8 cellular contexts compared by ENCODE assay signal in genomic region chr15:89018235-89018634, GRCh38.
DNase-seq lines count a peak whose midpoint lies in the region; ATAC-seq and TF ChIP-seq lines count a peak whose summit lies in the region.
"Had no signal": no experiment of that assay in that cellular context is flagged by ENCODE, and none has a peak within 500 bp of the region (broad histone marks: within the 10 kb centered on the region; RNA-seq: fewer than 3 reads in every experiment).

No MANE protein-coding gene starts in this region.

- no peaks in the 10 kb centered on the region for H4K20me1 ChIP-seq in PC-9 (ENCODE audit: insufficient read depth)

- H3K27ac ChIP-seq in cingulate gyrus (ENCODE audit: low read depth, low read length), result peak overlapping the region; percentile 72
- H3K27ac ChIP-seq in thoracic aorta, result peak overlapping the region; percentile 93 to 98
- H3K27ac ChIP-seq in PC-9, result no peak overlapping the region
- H3K27ac ChIP-seq: SJCRH30 had no signal

- H3K27me3 ChIP-seq in thoracic aorta (replicated peaks; ENCODE audit: insufficient read depth) (no peaks in the 10 kb centered on the region), PC-9 (ENCODE audit: insufficient read depth, low read depth) (no peaks in the 10 kb centered on the region)
- H3K27me3 ChIP-seq: SJCRH30 had no signal

- H3K36me3 ChIP-seq in thoracic aorta, result no peaks in the 10 kb centered on the region
- no peaks in the 10 kb centered on the region for H3K36me3 ChIP-seq in PC-9 (ENCODE audit: low read depth)
- H3K36me3 ChIP-seq: SJCRH30 had no signal

- CTCF ChIA-PET in PC-9 (lab: Charles Lee), result interaction anchor here (0.8 kb wide), 1 partner anchor 114 kb away, joined by 3 read pairs; no protein-coding TSS in a partner anchor

- no TSS peak for BruUV-seq in PC-9 (replicated peaks; lab: Mats Ljungman, UMichigan)

- peak overlapping the region; percentile 65 for H3K4me3 ChIP-seq in thoracic aorta
- H3K4me3 ChIP-seq in PC-9, result no peak overlapping the region

- no peaks in the 10 kb centered on the region for H3K9me2 ChIP-seq in PC-9 (ENCODE audit: insufficient read depth)

- no peaks in the 10 kb centered on the region for H3K79me2 ChIP-seq in PC-9 (ENCODE audit: low read depth)

- ATAC-seq in thoracic aorta (ENCODE audit: insufficient number of reproducible peaks, low FRiP score, low read depth), result peak; percentile 15

- TF ChIP-seq CTCF in thoracic aorta (IDR thresholded peaks at IDR 0.05) (no peak), PC-9 (conservative IDR thresholded peaks at IDR 0.05) (no peak)

- POLR2A ChIA-PET in PC-9 (lab: Charles Lee; ENCODE audit: unreplicated experiment), result no interaction called here

- no peak overlapping the region for H2AFZ ChIP-seq in PC-9

- no peak overlapping the region for H3K4me2 ChIP-seq in PC-9

- H3K9me3 ChIP-seq in thoracic aorta (peaks cover 2% of the 10 kb centered on the region), PC-9 (ENCODE audit: insufficient read depth, low read depth) (no peaks in the 10 kb centered on the region)

- DNase-seq in NCI-H460 (ENCODE audit: extremely low read depth, low read depth) (peak; percentile 45), medulla oblongata (ENCODE audit: extremely low spot score) (peak; percentile 66), thoracic aorta (ENCODE audit: low spot score) (peak; percentile 40), ecto neural progenitor cell (ENCODE audit: low spot score) (no peak), PC-9 (no peak), activated T-cell treated with anti-CD3 and anti-CD28 coated beads for 4 hours (no peak)

- H3K4me1 ChIP-seq in thoracic aorta (ENCODE audit: control insufficient read depth in 1 of 2, low read depth in 2 of 2) (peaks cover 40 to 71% of the 10 kb centered on the region in 2 donors), PC-9 (replicated peaks; ENCODE audit: insufficient read depth) (peaks cover 15% of the 10 kb centered on the region)

- peaks cover 13% of the 10 kb centered on the region; the same call in 1 of the 2 replicates for H3F3A ChIP-seq in PC-9 (ENCODE audit: insufficient read depth, low read depth)

- intact Hi-C loops in PC-9 (cut with micrococcal nuclease; ENCODE audit: unreplicated experiment), result loop anchor here (10.0 kb wide), 2 partner anchors 363 to 543 kb away; no protein-coding TSS in a partner anchor

Comparison
In these comparisons a context has a peak if more than half of its experiments do, and no peak if none do; other contexts are left out.
1. DNase-seq: peak in NCI-H460 (single experiment), medulla oblongata (single experiment) and thoracic aorta (single experiment); none in ecto neural progenitor cell (single experiment), PC-9 (0 of 2) and activated T-cell treated with anti-CD3 and anti-CD28 coated beads for 4 hours (single experiment).